Comparison of ENCODE assay signal across 14 cellular contexts in the genomic region with DNA sequence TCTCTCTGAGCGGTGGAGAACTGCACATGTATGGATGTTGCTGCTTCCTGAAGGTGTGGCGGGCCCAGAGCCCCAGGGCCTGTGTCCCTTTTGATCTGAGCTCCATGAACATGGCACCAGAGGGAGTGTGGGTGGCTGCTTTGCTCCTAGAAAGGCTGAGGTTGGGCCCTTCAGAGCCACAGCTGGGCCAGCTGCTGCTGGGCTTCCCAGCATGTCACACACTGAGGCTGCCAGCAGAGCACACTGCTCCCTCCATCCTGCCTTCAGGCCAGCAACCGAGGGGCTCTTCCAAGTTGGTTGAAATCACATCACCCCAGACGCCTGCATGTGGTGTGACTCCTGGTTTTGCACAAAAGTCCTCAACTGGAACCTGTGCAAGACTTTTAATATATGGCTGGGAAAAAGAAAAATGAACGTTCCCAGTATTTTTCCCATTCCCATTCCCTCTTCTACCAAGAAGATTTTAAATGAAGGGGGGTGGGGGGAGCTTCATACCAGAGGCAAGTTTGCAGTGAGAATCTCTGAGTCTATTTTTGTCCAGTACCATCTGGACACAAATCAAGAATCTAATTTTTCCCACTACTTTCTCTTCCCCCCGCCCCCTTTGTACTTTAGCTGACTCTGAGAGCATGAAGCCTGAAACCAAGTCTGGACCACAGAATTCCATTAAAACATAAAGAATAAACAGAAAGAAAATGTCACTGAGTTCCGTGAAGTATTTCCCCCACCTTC. TPM values are rescaled to one million over a fixed set of nuclear protein-coding genes. Genes with fewer than 3 reads are reported as not detected.
DNase-seq lines count a peak whose midpoint lies in the region; ATAC-seq and TF ChIP-seq lines count a peak whose summit lies in the region.
"Had no signal": no experiment of that assay in that cellular context is flagged by ENCODE, and none has a peak within 500 bp of the region (broad histone marks: within the 10 kb centered on the region; RNA-seq: fewer than 3 reads in every experiment).

No MANE protein-coding gene starts in this region.

- H3K79me2 ChIP-seq in SK-N-SH (ENCODE audit: insufficient read depth) = no peaks in the 10 kb centered on the region

- 65% methylated on average over 7 of the region's 7 CpGs for WGBS in SK-N-SH (ENCODE audit: low lambda C conversion rate)

- H3K27ac ChIP-seq in SK-N-SH (ENCODE audit: low read depth in 2 of 2, low read length in 1 of 2) (peak overlapping the region; percentile 61 to 94), WERI-Rb-1 (no peak overlapping the region)

- no peaks in the 10 kb centered on the region for H4K20me1 ChIP-seq in SK-N-SH (ENCODE audit: insufficient read depth)

- H3K9me3 ChIP-seq in SK-N-SH (no peaks in the 10 kb centered on the region), WERI-Rb-1 (ENCODE audit: severe bottlenecking) (no peaks in the 10 kb centered on the region)

- H3K27me3 Mint-ChIP-seq in activated T-helper 2 cell treated with anti-CD3 and anti-CD28 coated beads, Interferon-gamma antibody, Interleukin-2, Interleukin-4, amounts not matched to agents 10 μg/mL and 5 μg/mL and 100 μg/mL, durations not matched to agents 14 hours and 24 hours and 36 hours (ENCODE audit: low read depth) = no peaks in the 10 kb centered on the region
- H3K27me3 Mint-ChIP-seq in WTC11 (ENCODE audit: low read depth) = peaks cover 8% of the 10 kb centered on the region

- H3K4me1 Mint-ChIP-seq in activated T-helper 2 cell treated with anti-CD3 and anti-CD28 coated beads, Interferon-gamma antibody, Interleukin-2, Interleukin-4, amounts not matched to agents 10 μg/mL and 5 μg/mL and 100 μg/mL, durations not matched to agents 14 hours and 24 hours and 36 hours (ENCODE audit: low read depth) = no peaks in the 10 kb centered on the region
- H3K4me1 Mint-ChIP-seq in WTC11 = no peaks in the 10 kb centered on the region
- H3K4me1 Mint-ChIP-seq: immature natural killer cell had no signal

- no peak for TF ChIP-seq RAD21 in SK-N-SH (IDR thresholded peaks at IDR 0.05; ENCODE audit: low read length)

- H3K36me3 ChIP-seq in SK-N-SH (replicated peaks in 1 of 2; ENCODE audit: control insufficient read depth in 1 of 2, insufficient read depth in 2 of 2, low read length in 1 of 2) = no peaks in the 10 kb centered on the region
- no peaks in the 10 kb centered on the region for H3K36me3 ChIP-seq in WERI-Rb-1

- no peak overlapping the region for H3K4me3 Mint-ChIP-seq in activated T-helper 2 cell treated with anti-CD3 and anti-CD28 coated beads, Interferon-gamma antibody, Interleukin-2, Interleukin-4, amounts not matched to agents 10 μg/mL and 5 μg/mL and 100 μg/mL, durations not matched to agents 14 hours and 24 hours and 36 hours (ENCODE audit: low read depth)
- H3K4me3 Mint-ChIP-seq in WTC11 = no peak overlapping the region
- H3K4me3 Mint-ChIP-seq: immature natural killer cell; natural killer cell treated with Interleukin-12 subunit alpha and Interleukin-12 subunit beta and Interleukin-15 and Interleukin-18, amount 100 ng/mL, for 72 hours had no signal

- CTCF ChIA-PET in SK-N-SH (lab: Yijun Ruan, JAX) = interaction anchor here (1.1 to 4.2 kb wide), 9 partner anchors 10 to 226 kb away, joined by 3 to 26 read pairs (median 5); no protein-coding TSS in a partner anchor
- CTCF ChIA-PET in WTC11 (lab: Charles Lee) = interaction anchor here (1.1 kb wide), 1 partner anchor 24 kb away, joined by 3 read pairs; no protein-coding TSS in a partner anchor

- peak; percentile 53 for ATAC-seq in sciatic nerve
- no peak for ATAC-seq in WTC11

- H3K27me3 ChIP-seq in SK-N-SH (ENCODE audit: insufficient read depth) (no peaks in the 10 kb centered on the region), WERI-Rb-1 (ENCODE audit: insufficient read depth, low read depth, severe bottlenecking) (no peaks in the 10 kb centered on the region)

- H3K4me3 ChIP-seq in SK-N-SH (ENCODE audit: low read depth in 2 of 2, low read length in 1 of 2) (no peak overlapping the region), WERI-Rb-1 (ENCODE audit: low read depth, low read length) (no peak overlapping the region)

- H3K4me1 ChIP-seq in SK-N-SH (ENCODE audit: control insufficient read depth in 1 of 2, insufficient read depth in 2 of 2, low read depth in 1 of 2, low read length in 1 of 2) = peaks cover 10 to 27% of the 10 kb centered on the region in 2 experiments; a peak in 3 of 4 replicates

- H3F3A ChIP-seq in SK-N-SH (replicated peaks; ENCODE audit: insufficient read depth) = no peaks in the 10 kb centered on the region

- intact Hi-C loops in sciatic nerve (cut with DNase I) = no loop called here
- intact Hi-C loops in activated T-helper 2 cell treated with anti-CD3 and anti-CD28 coated beads, Interferon-gamma antibody, Interleukin-2, Interleukin-4, amounts not matched to agents 10 μg/mL and 5 μg/mL and 100 μg/mL, durations not matched to agents 14 hours and 24 hours and 36 hours (cut with micrococcal nuclease) = no loop called here

- H3K9ac ChIP-seq in SK-N-SH = no peak overlapping the region

- H2AFZ ChIP-seq in SK-N-SH (ENCODE audit: low read depth) = no peak overlapping the region; the same call in 1 of the 2 replicates

- no peak for TF ChIP-seq CTCF in SK-N-SH (IDR thresholded peaks at IDR 0.05)
- TF ChIP-seq CTCF in WERI-Rb-1 (IDR thresholded peaks at IDR 0.05; ENCODE audit: low read depth, low read length) = no peak
- no peak for TF ChIP-seq CTCF in WTC11 (IDR thresholded peaks at IDR 0.05)

- DNase-seq in AG20443 (ENCODE audit: low spot score) = peak; percentile 66
- DNase-seq in SK-N-SH = peak; percentile 57
- peak; percentile 76 for DNase-seq in glomerular visceral epithelial cell (ENCODE audit: extremely low spot score)
- no peak for DNase-seq in sciatic nerve (ENCODE audit: low spot score)
- no peak for DNase-seq in WERI-Rb-1
- DNase-seq in activated T-helper 2 cell treated with anti-CD3 and anti-CD28 coated beads, Interferon-gamma antibody, Interleukin-2, Interleukin-4, amounts not matched to agents 10 μg/mL and 5 μg/mL and 100 μg/mL, durations not matched to agents 14 hours and 24 hours and 36 hours (ENCODE audit: low spot score) = no peak
- no peak for DNase-seq in WTC11 (ENCODE audit: low spot score)
- DNase-seq in mucosa of gallbladder (ENCODE audit: low spot score) = no peak
- DNase-seq: activated CD8-positive, alpha-beta memory T cell treated with anti-CD3 and anti-CD28 coated beads, Interleukin-2, amount 50 U/mL, for 4 hours; amygdala; immature natural killer cell; SIG-M5; stimulated activated CD8-positive, alpha-beta memory T cell treated with anti-CD3 and anti-CD28 coated beads, Interleukin-4, amount 100 ng/mL, for 48 hours had no signal

- TF ChIP-seq EP300 in SK-N-SH (IDR thresholded peaks at IDR 0.05; ENCODE audit: borderline replicate concordance in 1 of 2, low read depth in 1 of 2, low read length in 1 of 2) = no peak

- H3K9me2 ChIP-seq in SK-N-SH = no peaks in the 10 kb centered on the region

- POLR2A ChIA-PET in SK-N-SH (lab: Yijun Ruan, JAX) (no interaction called here), WTC11 (lab: Charles Lee) (interaction anchor here (1.6 kb wide), 1 partner anchor 9 kb away, joined by 3 read pairs; no protein-coding TSS in a partner anchor)

- peaks cover 8% of the 10 kb centered on the region for H3K9me3 Mint-ChIP-seq in activated T-helper 2 cell treated with anti-CD3 and anti-CD28 coated beads, Interferon-gamma antibody, Interleukin-2, Interleukin-4, amounts not matched to agents 10 μg/mL and 5 μg/mL and 100 μg/mL, durations not matched to agents 14 hours and 24 hours and 36 hours
- peaks cover 24% of the 10 kb centered on the region for H3K9me3 Mint-ChIP-seq in WTC11

- no peak overlapping the region for H3K27ac Mint-ChIP-seq in activated T-helper 2 cell treated with anti-CD3 and anti-CD28 coated beads, Interferon-gamma antibody, Interleukin-2, Interleukin-4, amounts not matched to agents 10 μg/mL and 5 μg/mL and 100 μg/mL, durations not matched to agents 14 hours and 24 hours and 36 hours
- H3K27ac Mint-ChIP-seq in WTC11 = no peak overlapping the region
- H3K27ac Mint-ChIP-seq: immature natural killer cell; natural killer cell treated with Interleukin-12 subunit alpha and Interleukin-12 subunit beta and Interleukin-15 and Interleukin-18, amount 100 ng/mL, for 72 hours had no signal

- H3K4me2 ChIP-seq in SK-N-SH = peak overlapping the region; percentile 63; the same call in 1 of the 2 replicates

- H3K36me3 Mint-ChIP-seq in activated T-helper 2 cell treated with anti-CD3 and anti-CD28 coated beads, Interferon-gamma antibody, Interleukin-2, Interleukin-4, amounts not matched to agents 10 μg/mL and 5 μg/mL and 100 μg/mL, durations not matched to agents 14 hours and 24 hours and 36 hours (ENCODE audit: low read depth) = no peaks in the 10 kb centered on the region
- H3K36me3 Mint-ChIP-seq in WTC11 = peaks cover 8% of the 10 kb centered on the region
- H3K36me3 Mint-ChIP-seq: immature natural killer cell; natural killer cell treated with Interleukin-12 subunit alpha and Interleukin-12 subunit beta and Interleukin-15 and Interleukin-18, amount 100 ng/mL, for 72 hours had no signal

TF ChIP-seq in SK-N-SH, 30 proteins besides CTCF, POLR2A, EP300 and RAD21 (continues in another document):
- peak; percentile 66; the same call in 1 of the 2 replicates for TF ChIP-seq MEF2A (IDR thresholded peaks at IDR 0.05; ENCODE audit: borderline replicate concordance, low read depth)

TF ChIP-seq in WTC11, 78 proteins besides CTCF, POLR2A, EP300 and RAD21 (continues in another document):
- TF ChIP-seq TEAD4 (CRISPR knock-in tag; IDR thresholded peaks at IDR 0.05) = no peak
- no peak for TF ChIP-seq ZNF423 (CRISPR knock-in tag; IDR thresholded peaks at IDR 0.05)
- TF ChIP-seq RORB (CRISPR knock-in tag; IDR thresholded peaks at IDR 0.05) = no peak

RNA-seq across cellular contexts. Expression of gene NGF, which starts 26.2 kb away (rescaled TPM):
- polyA plus RNA-seq in SK-N-SH (2012; rRNA removed) = 53.7 and 75.8 TPM in 2 replicates
- polyA plus RNA-seq in SK-N-SH (2012; cell fraction: cytosol; rRNA removed) = 44.0 and 44.5 TPM in 2 replicates
- polyA plus RNA-seq in SK-N-SH (2012; cell fraction: nucleus; rRNA removed) = 46.9 and 53.1 TPM in 2 replicates
- total RNA-seq in sciatic nerve (5.6 TPM), WTC11 (2021) (0.25 to 0.55 TPM (median 0.53 TPM) in 3 replicates), mucosa of gallbladder (2.6 TPM)
- not detected in 2 replicates for total RNA-seq in activated T-helper 2 cell treated with anti-CD3 and anti-CD28 coated beads, Interferon-gamma antibody, Interleukin-2, Interleukin-4, amounts not matched to agents 10 μg/mL and 5 μg/mL and 100 μg/mL, durations not matched to agents 14 hours and 24 hours and 36 hours
- total RNA-seq: natural killer cell treated with Interleukin-12 subunit alpha and Interleukin-12 subunit beta and Interleukin-15 and Interleukin-18, amount 100 ng/mL, for 72 hours had no signal
- polyA plus RNA-seq: immature natural killer cell had no signal

Comparison
In these comparisons a context has a peak if more than half of its experiments do, and no peak if none do; other contexts are left out.
1. DNase-seq: peak in AG20443 (single experiment), SK-N-SH (single experiment) and glomerular visceral epithelial cell (single experiment); none in sciatic nerve (single experiment), WERI-Rb-1 (single experiment), activated T-helper 2 cell treated with anti-CD3 and anti-CD28 coated beads, Interferon-gamma antibody, Interleukin-2, Interleukin-4, amounts not matched to agents 10 μg/mL and 5 μg/mL and 100 μg/mL, durations not matched to agents 14 hours and 24 hours and 36 hours (single experiment), WTC11 (single experiment) and mucosa of gallbladder (single experiment).